ENCODE assay signal across 22 cellular contexts in genomic region chr19:45150180-45150579, GRCh38. TPM values are rescaled to one million over a fixed set of nuclear protein-coding genes. Genes with fewer than 3 reads are reported as not detected.
DNase-seq lines count a peak whose midpoint lies in the region; ATAC-seq, FAIRE-seq and TF ChIP-seq lines count a peak whose summit lies in the region.
"Had no signal": no experiment of that assay in that cellular context is flagged by ENCODE, and none has a peak within 500 bp of the region (broad histone marks: within the 10 kb centered on the region; RNA-seq: fewer than 3 reads in every experiment).

No MANE protein-coding gene starts in this region.

- peaks cover 10% of the 10 kb centered on the region; the same call in 1 of the 2 replicates for H4K20me1 ChIP-seq in PC-9 (ENCODE audit: insufficient read depth)

- peaks cover 44% of the 10 kb centered on the region; the same call in 1 of the 2 replicates for H3F3A ChIP-seq in PC-9 (ENCODE audit: insufficient read depth, low read depth)

- CTCF ChIA-PET in PC-9 (lab: Charles Lee): no interaction called here

- H3K36me3 Mint-ChIP-seq in stimulated activated effector memory CD8-positive, alpha-beta T cell treated with anti-CD3 and anti-CD28 coated beads, Interleukin-12 subunit alpha, Interleukin-12 subunit beta, amount 100 ng/mL, for 72 hours: no peaks in the 10 kb centered on the region

- H3K36me3 ChIP-seq in cardiac muscle cell: no peaks in the 10 kb centered on the region
- no peaks in the 10 kb centered on the region for H3K36me3 ChIP-seq in PC-9 (ENCODE audit: low read depth)
- H3K36me3 ChIP-seq in WERI-Rb-1: peaks cover 32% of the 10 kb centered on the region
- H3K36me3 ChIP-seq: HAP-1 had no signal

- intact Hi-C loops in cardiac septum (cut with DNase I): no loop called here
- intact Hi-C loops in PC-9 (cut with micrococcal nuclease; ENCODE audit: unreplicated experiment): loop anchor here (1.0 to 5.0 kb wide), 2 partner anchors 28 to 58 kb away; partner anchors contain the start of genes BLOC1S3, PPP1R37 and TRAPPC6A

- ATAC-seq in stimulated activated effector memory CD8-positive, alpha-beta T cell treated with anti-CD3 and anti-CD28 coated beads, Interleukin-12 subunit alpha, Interleukin-12 subunit beta, amount 100 ng/mL, for 72 hours: no peak
- ATAC-seq: A549; CD8-positive, alpha-beta T cell had no signal

- H2AFZ ChIP-seq in PC-9: no peak overlapping the region

- peak overlapping the region; percentile 21; the same call in 1 of the 2 replicates for H3K4me2 ChIP-seq in PC-9
- H3K4me2 ChIP-seq: A549 had no signal

- H3K4me3 Mint-ChIP-seq in stimulated activated effector memory CD8-positive, alpha-beta T cell treated with anti-CD3 and anti-CD28 coated beads, Interleukin-12 subunit alpha, Interleukin-12 subunit beta, amount 100 ng/mL, for 72 hours: no peak overlapping the region
- H3K4me3 Mint-ChIP-seq: CD8-positive, alpha-beta T cell had no signal

- H3K4me1 ChIP-seq in cardiac muscle cell (ENCODE audit: low read depth) (peaks cover 15% of the 10 kb centered on the region), PC-9 (replicated peaks; ENCODE audit: insufficient read depth) (peaks cover 31% of the 10 kb centered on the region)

- H3K79me2 ChIP-seq in PC-9 (ENCODE audit: low read depth): no peaks in the 10 kb centered on the region

- no peaks in the 10 kb centered on the region for H3K9me3 ChIP-seq in cardiac muscle cell (ENCODE audit: low read depth)
- no peaks in the 10 kb centered on the region for H3K9me3 ChIP-seq in PC-9 (ENCODE audit: insufficient read depth, low read depth)
- no peaks in the 10 kb centered on the region for H3K9me3 ChIP-seq in WERI-Rb-1 (ENCODE audit: severe bottlenecking)
- H3K9me3 ChIP-seq: A549, Caco-2, HAP-1 had no signal

- FAIRE-seq in RCC 7860 (lab: Jason Lieb, UNC): no peak
- FAIRE-seq: A549, G401.6, GM12892, GM19239, H54 had no signal

- no peaks in the 10 kb centered on the region for H3K9me3 Mint-ChIP-seq in stimulated activated effector memory CD8-positive, alpha-beta T cell treated with anti-CD3 and anti-CD28 coated beads, Interleukin-12 subunit alpha, Interleukin-12 subunit beta, amount 100 ng/mL, for 72 hours
- H3K9me3 Mint-ChIP-seq: CD8-positive, alpha-beta T cell had no signal

- DNase-seq in cardiac muscle cell (ENCODE audit: low read depth in 1 of 2, low spot score in 1 of 2) (no peak), cardiac septum (ENCODE audit: low spot score) (no peak), PC-9 (no peak), WERI-Rb-1 (no peak), RCC 7860 (ENCODE audit: low spot score) (no peak), NCI-H526 (lab: John Stamatoyannopoulos, UW) (no peak), kidney glomerular epithelial cell (lab: John Stamatoyannopoulos, UW) (no peak)
- no peak for DNase-seq in stimulated activated effector memory CD8-positive, alpha-beta T cell treated with anti-CD3 and anti-CD28 coated beads, Interleukin-12 subunit alpha, Interleukin-12 subunit beta, amount 100 ng/mL, for 72 hours (ENCODE audit: low spot score in 2 of 2)
- DNase-seq: ACHN; AML-193; C1 segment of cervical spinal cord; Caco-2; CD8-positive, alpha-beta T cell; DMS153; DND-41; GOT3 had no signal

- H3K27me3 ChIP-seq in cardiac muscle cell (peaks cover 32% of the 10 kb centered on the region), PC-9 (ENCODE audit: insufficient read depth, low read depth) (no peaks in the 10 kb centered on the region), WERI-Rb-1 (ENCODE audit: insufficient read depth, low read depth, severe bottlenecking) (no peaks in the 10 kb centered on the region)

- H3K9me2 ChIP-seq in PC-9 (ENCODE audit: insufficient read depth): no peaks in the 10 kb centered on the region

- TF ChIP-seq CTCF in cardiac muscle cell (IDR thresholded peaks at IDR 0.05; ENCODE audit: low read depth, low read length) (no peak), PC-9 (conservative IDR thresholded peaks at IDR 0.05) (no peak), WERI-Rb-1 (IDR thresholded peaks at IDR 0.05; ENCODE audit: low read depth, low read length) (no peak)

- BruUV-seq in PC-9 (replicated peaks; lab: Mats Ljungman, UMichigan): no TSS peak

- POLR2A ChIA-PET in PC-9 (lab: Charles Lee; ENCODE audit: unreplicated experiment): interaction anchor here (0.6 kb wide), 1 partner anchor 573 kb away, joined by 5 read pairs; no protein-coding TSS in a partner anchor

- H3K27ac Mint-ChIP-seq in stimulated activated effector memory CD8-positive, alpha-beta T cell treated with anti-CD3 and anti-CD28 coated beads, Interleukin-12 subunit alpha, Interleukin-12 subunit beta, amount 100 ng/mL, for 72 hours: peak overlapping the region; percentile 54
- H3K27ac Mint-ChIP-seq: CD8-positive, alpha-beta T cell had no signal

- H3K27ac ChIP-seq in cardiac muscle cell (peak overlapping the region; percentile 76), PC-9 (no peak overlapping the region), WERI-Rb-1 (peak overlapping the region; percentile 26)

- H3K4me1 Mint-ChIP-seq in stimulated activated effector memory CD8-positive, alpha-beta T cell treated with anti-CD3 and anti-CD28 coated beads, Interleukin-12 subunit alpha, Interleukin-12 subunit beta, amount 100 ng/mL, for 72 hours: peaks cover 31% of the 10 kb centered on the region

- H3K4me3 ChIP-seq in cardiac muscle cell: no peak overlapping the region
- H3K4me3 ChIP-seq in PC-9: no peak overlapping the region
- H3K4me3 ChIP-seq in WERI-Rb-1 (ENCODE audit: low read depth, low read length): no peak overlapping the region
- H3K4me3 ChIP-seq: A549, HAP-1 had no signal

RNA-seq across cellular contexts. Expression of gene NKPD1, which starts 10.6 kb away (rescaled TPM):
- total RNA-seq in cardiac muscle cell (1.1 and 3.3 TPM in 2 replicates), cardiac septum (not detected), PC-9 (2021) (0.37 and 0.75 TPM in 2 replicates)
- polyA plus RNA-seq in cardiac muscle cell: 1.0 and 2.9 TPM in 2 replicates

RNA-seq across cellular contexts. Expression of gene TRAPPC6A, which starts 27.9 kb away (rescaled TPM):
- total RNA-seq in cardiac muscle cell: 67.4 and 123 TPM in 2 replicates
- polyA plus RNA-seq in cardiac muscle cell: 155 and 227 TPM in 2 replicates
- 19.9 TPM for total RNA-seq in cardiac septum
- total RNA-seq in PC-9 (2021): 61.6 and 104 TPM in 2 replicates

RNA-seq across cellular contexts. Expression of gene BLOC1S3, which starts 28.4 kb away (rescaled TPM):
- 4.8 and 6.5 TPM in 2 replicates for total RNA-seq in cardiac muscle cell
- polyA plus RNA-seq in cardiac muscle cell: 8.2 and 9.6 TPM in 2 replicates
- total RNA-seq in cardiac septum: 5.0 TPM
- total RNA-seq in PC-9 (2021): 11.5 and 17.8 TPM in 2 replicates

RNA-seq across cellular contexts. Expression of gene PPP1R37, which starts 57.2 kb away (rescaled TPM):
- total RNA-seq in cardiac muscle cell (51.8 and 64.9 TPM in 2 replicates), cardiac septum (18.6 TPM), PC-9 (2021) (41.1 and 49.5 TPM in 2 replicates)
- polyA plus RNA-seq in cardiac muscle cell: 11.8 and 12.4 TPM in 2 replicates
